13 cellular contexts compared by ENCODE assay signal in genomic region chr10:67771200-67771599, GRCh38.
DNase-seq lines count a peak whose midpoint lies in the region; ATAC-seq and TF ChIP-seq lines count a peak whose summit lies in the region.
"Had no signal": no experiment of that assay in that cellular context is flagged by ENCODE, and none has a peak within 500 bp of the region (broad histone marks: within the 10 kb centered on the region; RNA-seq: fewer than 3 reads in every experiment).

No MANE protein-coding gene starts in this region.

- H3K4me2 ChIP-seq in MM.1S (ENCODE audit: low read depth, low read length), result no peak overlapping the region

- peaks cover 9% of the 10 kb centered on the region; the same call in 1 of the 2 replicates for H3F3A ChIP-seq in MM.1S (ENCODE audit: insufficient read depth, low read length)

- H3K9me3 ChIP-seq in MM.1S (replicated peaks; ENCODE audit: insufficient read depth, low read length) (no peaks in the 10 kb centered on the region), transverse colon (no peaks in the 10 kb centered on the region)

- in situ Hi-C loops in transverse colon (cut with MboI; ENCODE audit: low pct_ligation_motif_present in 1 of 4, low pct_unique_long_range_greater_than_20kb in 1 of 4, low sequenced_read_pairs in 3 of 4), result loop anchor here in 1 of 4 donors (5.0 kb wide), 1 partner anchor 74 kb away; the partner anchor contains the start of gene CTNNA3

- DNase-seq in MM.1S (no peak), transverse colon (no peak), NCI-H1105 treated with DMSO at 0.1 percent for 48 hours (lab: John Stamatoyannopoulos, UW) (no peak), NCI-H2107 (lab: John Stamatoyannopoulos, UW) (no peak), NCI-H345 treated with DMSO at 0.1 percent for 48 hours (lab: John Stamatoyannopoulos, UW; ENCODE audit: unreplicated experiment) (no peak)
- DNase-seq: hippocampal formation, NCI-H510A treated with DMSO at 0.1 percent for 48 hours, substantia nigra, T1000 had no signal

- H2AFZ ChIP-seq in MM.1S (ENCODE audit: low read length), result peak overlapping the region; percentile 14; the same call in 1 of the 2 replicates

- H3K79me2 ChIP-seq in MM.1S (ENCODE audit: low read length), result no peaks in the 10 kb centered on the region

- H3K4me1 ChIP-seq in MM.1S (ENCODE audit: low read length) (peaks cover 36% of the 10 kb centered on the region), transverse colon (no peaks in the 10 kb centered on the region)

- no peak for TF ChIP-seq EP300 in transverse colon (IDR thresholded peaks at IDR 0.05; ENCODE audit: low read depth)

- TF ChIP-seq CTCF in MM.1S (IDR thresholded peaks at IDR 0.05; ENCODE audit: low read length) (no peak), transverse colon (IDR thresholded peaks at IDR 0.05) (no peak)

- no peaks in the 10 kb centered on the region for H4K20me1 ChIP-seq in MM.1S (ENCODE audit: insufficient read depth, low read length)

- ATAC-seq in GM18498 (IDR thresholded peaks at IDR 0.05; ENCODE audit: unreplicated experiment) (peak; percentile 6), GM19452 (IDR thresholded peaks at IDR 0.05; ENCODE audit: unreplicated experiment) (peak; percentile 1), HG02870 (IDR thresholded peaks at IDR 0.05; ENCODE audit: unreplicated experiment) (peak; percentile 1)

- no peaks in the 10 kb centered on the region for H3K36me3 ChIP-seq in MM.1S (replicated peaks; ENCODE audit: insufficient read depth, low read length)
- no peaks in the 10 kb centered on the region for H3K36me3 ChIP-seq in transverse colon

- H3K4me3 ChIP-seq in MM.1S (ENCODE audit: low read length) (no peak overlapping the region), transverse colon (no peak overlapping the region)

- H3K9ac ChIP-seq in MM.1S (ENCODE audit: low read length), result no peak overlapping the region

- no peaks in the 10 kb centered on the region for H3K9me2 ChIP-seq in MM.1S (replicated peaks; ENCODE audit: insufficient read depth, low read length)

- WGBS in transverse colon (ENCODE audit: low coverage in 1 of 2), 2 donors, result 67 to 77% methylated on average over 3 of the region's 3 CpGs

- peak overlapping the region; percentile 44; the same call in 1 of the 2 replicates for H3K27ac ChIP-seq in MM.1S (ENCODE audit: low read length)
- no peak overlapping the region for H3K27ac ChIP-seq in transverse colon
- H3K27ac ChIP-seq: C4-2B had no signal

- TF ChIP-seq POLR2A in transverse colon (IDR thresholded peaks at IDR 0.05), result no peak

- intact Hi-C loops in transverse colon (cut with DNase I; ENCODE audit: low total_unique reads), result loop anchor here (5.0 to 10.0 kb wide), 2 partner anchors 64 to 106 kb away; no protein-coding TSS in a partner anchor

- no peaks in the 10 kb centered on the region for H3K27me3 ChIP-seq in MM.1S (replicated peaks; ENCODE audit: insufficient read depth, low read length)
- H3K27me3 ChIP-seq in transverse colon, result no peaks in the 10 kb centered on the region
